In genomic region chr12:59927041-59927440, GRCh38 we compare ENCODE assay signal across 22 cellular contexts.
A peak's percentile ranks its signal among the peaks of the same experiment; 100 is the strongest.
DNase-seq lines count a peak whose midpoint lies in the region; ATAC-seq, FAIRE-seq and TF ChIP-seq lines count a peak whose summit lies in the region.
"Had no signal": no experiment of that assay in that cellular context is flagged by ENCODE, and none has a peak within 500 bp of the region (broad histone marks: within the 10 kb centered on the region; RNA-seq: fewer than 3 reads in every experiment).

No MANE protein-coding gene starts in this region.

- no peaks in the 10 kb centered on the region for H3K36me3 ChIP-seq in endothelial cell of umbilical vein (ENCODE audit: control insufficient read depth in 2 of 2, extremely low read depth in 1 of 2, insufficient read depth in 2 of 2, low read length in 2 of 2)
- no peaks in the 10 kb centered on the region for H3K36me3 ChIP-seq in osteoblast (ENCODE audit: insufficient read depth, low read length)

- TF ChIP-seq CTCF in endothelial cell of umbilical vein (IDR thresholded peaks at IDR 0.05; ENCODE audit: extremely low read depth in 1 of 2, insufficient read depth in 1 of 2, low read depth in 1 of 2, low read length in 2 of 2): no peak
- no peak for TF ChIP-seq CTCF in osteoblast (IDR thresholded peaks at IDR 0.05; ENCODE audit: extremely low read depth, low read depth, low read length)

- no peak overlapping the region for H3K9ac ChIP-seq in endothelial cell of umbilical vein (replicated peaks; ENCODE audit: extremely low read depth, insufficient read depth, low read length)

- DNase-seq in ELR (ENCODE audit: low read depth): peak; percentile 26
- peak; percentile 11 for DNase-seq in M059J (ENCODE audit: low read depth)
- no peak for DNase-seq in endothelial cell of umbilical vein (ENCODE audit: low read depth, low spot score)
- peak; percentile 72 for DNase-seq in iris pigment epithelial cell (ENCODE audit: low read depth)
- no peak for DNase-seq in osteoblast (ENCODE audit: insufficient read length, low spot score, missing footprints)
- DNase-seq in NCI-H187 (lab: John Stamatoyannopoulos, UW): no peak
- no peak for DNase-seq in NK-92 (lab: John Stamatoyannopoulos, UW; ENCODE audit: unreplicated experiment)
- DNase-seq: AML-193, DMS79, HFFc6, MV-4-11, NCI-H1694 treated with DMSO at 0.1 percent for 48 hours, NCI-H2107, NCI-H510A, NCI-H748 treated with DMSO at 0.1 percent for 48 hours, SIG-M5 had no signal

- no peak overlapping the region for H3K4me3 ChIP-seq in endothelial cell of umbilical vein (replicated peaks in 1 of 3; ENCODE audit: insufficient read depth in 1 of 3, low read depth in 1 of 3, low read length in 3 of 3)
- no peak overlapping the region for H3K4me3 ChIP-seq in osteoblast (ENCODE audit: insufficient read depth, low read length)
- H3K4me3 ChIP-seq: GM12878 had no signal

- H3K4me1 ChIP-seq in endothelial cell of umbilical vein (ENCODE audit: control insufficient read depth, extremely low read depth, insufficient read depth, low read length) (no peaks in the 10 kb centered on the region), osteoblast (ENCODE audit: insufficient read depth, low read length) (no peaks in the 10 kb centered on the region)

- CTCF ChIA-PET in endothelial cell of umbilical vein (lab: Charles Lee): interaction anchor here (2.5 kb wide), 1 partner anchor 16 kb away, joined by 8 read pairs; no protein-coding TSS in a partner anchor

- no peak overlapping the region for H2AFZ ChIP-seq in endothelial cell of umbilical vein (ENCODE audit: low read depth, low read length)
- H2AFZ ChIP-seq in osteoblast (ENCODE audit: low read length): no peak overlapping the region

- dilution Hi-C loops in endothelial cell of umbilical vein (cut with MboI; ENCODE audit: extremely low pct_ligation_motif_present, low sequenced_read_pairs): no loop called here

- POLR2A ChIA-PET in endothelial cell of umbilical vein (lab: Charles Lee): no interaction called here

- no peak overlapping the region for H3K4me2 ChIP-seq in endothelial cell of umbilical vein (ENCODE audit: insufficient read depth, low read length)
- H3K4me2 ChIP-seq in osteoblast (ENCODE audit: insufficient read depth, low read length): no peak overlapping the region

- no peaks in the 10 kb centered on the region for H3K9me1 ChIP-seq in endothelial cell of umbilical vein (replicated peaks; ENCODE audit: control insufficient read depth, extremely low read depth, insufficient read depth, low read length)

- H3K9me3 ChIP-seq in endothelial cell of umbilical vein (replicated peaks; ENCODE audit: control insufficient read depth, insufficient read depth, low read length): no peaks in the 10 kb centered on the region
- no peaks in the 10 kb centered on the region for H3K9me3 ChIP-seq in osteoblast (ENCODE audit: low read depth, low read length)

- no peaks in the 10 kb centered on the region for H3K79me2 ChIP-seq in endothelial cell of umbilical vein (ENCODE audit: control insufficient read depth, insufficient read depth, low read length)
- no peaks in the 10 kb centered on the region for H3K79me2 ChIP-seq in osteoblast (ENCODE audit: insufficient read depth, low read length)

- TF ChIP-seq POLR2A in endothelial cell of umbilical vein (IDR thresholded peaks at IDR 0.05; ENCODE audit: low read depth, low read length): no peak

- no TSS peak for BruUV-seq in endothelial cell of umbilical vein (replicated peaks; lab: Mats Ljungman, UMichigan)

- ATAC-seq in GM21737 (IDR thresholded peaks at IDR 0.05; ENCODE audit: unreplicated experiment): no peak
- ATAC-seq: GM12878 had no signal

- no peak for FAIRE-seq in endothelial cell of umbilical vein (lab: Jason Lieb, UNC)
- FAIRE-seq: D721Med, G401.6, GM12878, H54 had no signal

- intact Hi-C loops in endothelial cell of umbilical vein (cut with micrococcal nuclease): no loop called here

- H3K27me3 ChIP-seq in endothelial cell of umbilical vein (ENCODE audit: control insufficient read depth in 2 of 2, insufficient read depth in 2 of 2, low read length in 2 of 2): no peaks in the 10 kb centered on the region
- H3K27me3 ChIP-seq in osteoblast (ENCODE audit: insufficient read depth, low read length): no peaks in the 10 kb centered on the region

- H4K20me1 ChIP-seq in endothelial cell of umbilical vein (replicated peaks; ENCODE audit: control insufficient read depth, extremely low read depth, insufficient read depth, low read length) (no peaks in the 10 kb centered on the region), osteoblast (ENCODE audit: insufficient read depth, low read length) (no peaks in the 10 kb centered on the region)

- H3K27ac ChIP-seq in endothelial cell of umbilical vein (ENCODE audit: insufficient read depth, low read depth, low read length): no peak overlapping the region
- H3K27ac ChIP-seq in osteoblast (ENCODE audit: low read depth, low read length): no peak overlapping the region
- H3K27ac ChIP-seq: C4-2B had no signal

TF ChIP-seq in endothelial cell of umbilical vein, 7 proteins besides CTCF, POLR2A, EP300 and RAD21:
- TF ChIP-seq POLR2AphosphoS5 (IDR thresholded peaks at IDR 0.05; ENCODE audit: insufficient read depth, low read depth, low read length) (no peak), FOS (IDR thresholded peaks at IDR 0.05; ENCODE audit: borderline replicate concordance, insufficient read depth, low read length) (peak; percentile 34)

Comparison
In these comparisons a context has a peak if more than half of its experiments do, and no peak if none do; other contexts are left out.
1. DNase-seq: peak in ELR (single experiment), M059J (single experiment) and iris pigment epithelial cell (single experiment); none in endothelial cell of umbilical vein (single experiment), osteoblast (single experiment), NCI-H187 (0 of 2) and NK-92 (single experiment).